ENCODE assay signal across 2 cellular contexts in genomic region chr14:52700701-52701172, GRCh38.
TF ChIP-seq lines count a peak whose summit lies in the region.

No MANE protein-coding gene starts in this region.

TF ChIP-seq in SK-N-SH, 30 proteins besides CTCF, POLR2A, EP300 and RAD21 (continued from another document):
- TF ChIP-seq, protein P1, sequence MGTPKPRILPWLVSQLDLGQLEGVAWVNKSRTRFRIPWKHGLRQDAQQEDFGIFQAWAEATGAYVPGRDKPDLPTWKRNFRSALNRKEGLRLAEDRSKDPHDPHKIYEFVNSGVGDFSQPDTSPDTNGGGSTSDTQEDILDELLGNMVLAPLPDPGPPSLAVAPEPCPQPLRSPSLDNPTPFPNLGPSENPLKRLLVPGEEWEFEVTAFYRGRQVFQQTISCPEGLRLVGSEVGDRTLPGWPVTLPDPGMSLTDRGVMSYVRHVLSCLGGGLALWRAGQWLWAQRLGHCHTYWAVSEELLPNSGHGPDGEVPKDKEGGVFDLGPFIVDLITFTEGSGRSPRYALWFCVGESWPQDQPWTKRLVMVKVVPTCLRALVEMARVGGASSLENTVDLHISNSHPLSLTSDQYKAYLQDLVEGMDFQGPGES (IDR thresholded peaks at IDR 0.05; ENCODE audit: low read depth, low read length) = no peak
- TF ChIP-seq FOXJ3 (CRISPR knock-in tag; IDR thresholded peaks at IDR 0.05) (no peak), POLR2AphosphoS5 (IDR thresholded peaks at IDR 0.05; ENCODE audit: low read depth, low read length) (no peak), TAF1 (IDR thresholded peaks at IDR 0.05; ENCODE audit: borderline replicate concordance, low read depth, low read length) (no peak), YY1 (IDR thresholded peaks at IDR 0.05; ENCODE audit: low read depth) (no peak), FOSL2 (IDR thresholded peaks at IDR 0.05; ENCODE audit: borderline replicate concordance, low read depth) (no peak), MEF2A (IDR thresholded peaks at IDR 0.05; ENCODE audit: borderline replicate concordance, low read depth) (no peak), USF1 (IDR thresholded peaks at IDR 0.05; ENCODE audit: borderline replicate concordance, low read depth) (no peak), EZH2phosphoT487 (IDR thresholded peaks at IDR 0.05; ENCODE audit: borderline replicate concordance, low read depth) (no peak), NFIC (IDR thresholded peaks at IDR 0.05; ENCODE audit: borderline replicate concordance) (no peak), CHD2 (IDR thresholded peaks at IDR 0.05; ENCODE audit: low read length, partially characterized antibody) (no peak), PBX3 (IDR thresholded peaks at IDR 0.05) (no peak), ZBTB33 (IDR thresholded peaks at IDR 0.05; ENCODE audit: borderline replicate concordance, low read depth) (no peak)
- TF ChIP-seq, protein P2, sequence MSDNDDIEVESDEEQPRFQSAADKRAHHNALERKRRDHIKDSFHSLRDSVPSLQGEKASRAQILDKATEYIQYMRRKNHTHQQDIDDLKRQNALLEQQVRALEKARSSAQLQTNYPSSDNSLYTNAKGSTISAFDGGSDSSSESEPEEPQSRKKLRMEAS (IDR thresholded peaks at IDR 0.05; ENCODE audit: low read depth) = no peak
- TF ChIP-seq, protein P3, sequence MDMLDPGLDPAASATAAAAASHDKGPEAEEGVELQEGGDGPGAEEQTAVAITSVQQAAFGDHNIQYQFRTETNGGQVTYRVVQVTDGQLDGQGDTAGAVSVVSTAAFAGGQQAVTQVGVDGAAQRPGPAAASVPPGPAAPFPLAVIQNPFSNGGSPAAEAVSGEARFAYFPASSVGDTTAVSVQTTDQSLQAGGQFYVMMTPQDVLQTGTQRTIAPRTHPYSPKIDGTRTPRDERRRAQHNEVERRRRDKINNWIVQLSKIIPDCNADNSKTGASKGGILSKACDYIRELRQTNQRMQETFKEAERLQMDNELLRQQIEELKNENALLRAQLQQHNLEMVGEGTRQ (IDR thresholded peaks at IDR 0.05; ENCODE audit: borderline replicate concordance, low read depth, low read length) = no peak

TF ChIP-seq in SK-N-SH treated with all-trans-retinoic acid at 6 μM for 48 hours, 23 proteins besides CTCF, POLR2A, EP300 and RAD21 (continued from another document):
- TF ChIP-seq, protein P4, sequence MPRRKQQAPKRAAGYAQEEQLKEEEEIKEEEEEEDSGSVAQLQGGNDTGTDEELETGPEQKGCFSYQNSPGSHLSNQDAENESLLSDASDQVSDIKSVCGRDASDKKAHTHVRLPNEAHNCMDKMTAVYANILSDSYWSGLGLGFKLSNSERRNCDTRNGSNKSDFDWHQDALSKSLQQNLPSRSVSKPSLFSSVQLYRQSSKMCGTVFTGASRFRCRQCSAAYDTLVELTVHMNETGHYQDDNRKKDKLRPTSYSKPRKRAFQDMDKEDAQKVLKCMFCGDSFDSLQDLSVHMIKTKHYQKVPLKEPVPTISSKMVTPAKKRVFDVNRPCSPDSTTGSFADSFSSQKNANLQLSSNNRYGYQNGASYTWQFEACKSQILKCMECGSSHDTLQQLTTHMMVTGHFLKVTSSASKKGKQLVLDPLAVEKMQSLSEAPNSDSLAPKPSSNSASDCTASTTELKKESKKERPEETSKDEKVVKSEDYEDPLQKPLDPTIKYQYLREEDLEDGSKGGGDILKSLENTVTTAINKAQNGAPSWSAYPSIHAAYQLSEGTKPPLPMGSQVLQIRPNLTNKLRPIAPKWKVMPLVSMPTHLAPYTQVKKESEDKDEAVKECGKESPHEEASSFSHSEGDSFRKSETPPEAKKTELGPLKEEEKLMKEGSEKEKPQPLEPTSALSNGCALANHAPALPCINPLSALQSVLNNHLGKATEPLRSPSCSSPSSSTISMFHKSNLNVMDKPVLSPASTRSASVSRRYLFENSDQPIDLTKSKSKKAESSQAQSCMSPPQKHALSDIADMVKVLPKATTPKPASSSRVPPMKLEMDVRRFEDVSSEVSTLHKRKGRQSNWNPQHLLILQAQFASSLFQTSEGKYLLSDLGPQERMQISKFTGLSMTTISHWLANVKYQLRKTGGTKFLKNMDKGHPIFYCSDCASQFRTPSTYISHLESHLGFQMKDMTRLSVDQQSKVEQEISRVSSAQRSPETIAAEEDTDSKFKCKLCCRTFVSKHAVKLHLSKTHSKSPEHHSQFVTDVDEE (CRISPR knock-in tag; IDR thresholded peaks at IDR 0.05) = no peak
- TF ChIP-seq ESRRG (CRISPR knock-in tag; IDR thresholded peaks at IDR 0.05) = no peak
- no peak for TF ChIP-seq PPARA (CRISPR knock-in tag; IDR thresholded peaks at IDR 0.05; ENCODE audit: borderline replicate concordance)
- TF ChIP-seq OSR1 (CRISPR knock-in tag; IDR thresholded peaks at IDR 0.05) = no peak
- no peak for TF ChIP-seq TCF4 (CRISPR knock-in tag; IDR thresholded peaks at IDR 0.05; ENCODE audit: borderline replicate concordance)
- no peak for TF ChIP-seq SNAI2 (CRISPR knock-in tag; IDR thresholded peaks at IDR 0.05)
- no peak for TF ChIP-seq ZNF565 (CRISPR knock-in tag; conservative IDR thresholded peaks at IDR 0.05; ENCODE audit: low read depth)
- TF ChIP-seq ZFP3 (CRISPR knock-in tag; IDR thresholded peaks at IDR 0.05) = no peak
- TF ChIP-seq BACH2 (CRISPR knock-in tag; IDR thresholded peaks at IDR 0.05; ENCODE audit: borderline replicate concordance) = no peak
- no peak for TF ChIP-seq ARNTL (CRISPR knock-in tag; IDR thresholded peaks at IDR 0.05; ENCODE audit: borderline replicate concordance, low read depth)
- no peak for TF ChIP-seq ZFP30 (CRISPR knock-in tag; IDR thresholded peaks at IDR 0.05)
- TF ChIP-seq ZNF8 (CRISPR knock-in tag; IDR thresholded peaks at IDR 0.05) = no peak
- no peak for TF ChIP-seq CREB5 (CRISPR knock-in tag; IDR thresholded peaks at IDR 0.05; ENCODE audit: low read depth)
- no peak for TF ChIP-seq ZNF70 (CRISPR knock-in tag; IDR thresholded peaks at IDR 0.05)
